1 cellular context compared by ENCODE assay signal in the genomic region with DNA sequence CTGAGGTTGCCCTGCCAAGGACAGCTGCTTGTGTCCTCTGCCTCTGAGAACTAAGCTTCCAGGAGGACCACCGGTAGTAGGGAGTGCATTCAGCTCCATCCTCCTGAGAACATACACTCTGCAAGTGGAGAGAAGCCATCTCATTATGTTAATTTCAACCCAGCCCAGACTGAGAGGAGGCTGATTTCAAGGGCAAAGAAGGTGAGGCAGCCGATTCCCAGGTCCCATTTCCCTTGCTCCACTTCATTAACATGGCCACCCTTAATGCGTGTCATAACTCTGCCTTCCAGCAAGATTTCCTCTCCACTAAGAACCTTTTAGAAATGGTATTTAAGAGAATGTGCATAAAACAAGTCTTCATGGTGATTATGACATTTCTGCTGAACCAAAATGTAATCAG.
TF ChIP-seq lines count a peak whose summit lies in the region.

No MANE protein-coding gene starts in this region.

TF ChIP-seq in endothelial cell of umbilical vein, 7 proteins besides CTCF, POLR2A, EP300 and RAD21:
- TF ChIP-seq JUN (IDR thresholded peaks at IDR 0.05; ENCODE audit: borderline replicate concordance, insufficient read depth, insufficient read length, low read depth) = no peak
- no peak for TF ChIP-seq MYC (IDR thresholded peaks at IDR 0.05; ENCODE audit: low read depth, low read length)
- TF ChIP-seq POLR2AphosphoS5 (IDR thresholded peaks at IDR 0.05; ENCODE audit: insufficient read depth, low read depth, low read length) = no peak
- TF ChIP-seq, protein P1, sequence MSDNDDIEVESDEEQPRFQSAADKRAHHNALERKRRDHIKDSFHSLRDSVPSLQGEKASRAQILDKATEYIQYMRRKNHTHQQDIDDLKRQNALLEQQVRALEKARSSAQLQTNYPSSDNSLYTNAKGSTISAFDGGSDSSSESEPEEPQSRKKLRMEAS (IDR thresholded peaks at IDR 0.05; ENCODE audit: insufficient read depth, insufficient read length) = no peak
- TF ChIP-seq EZH2 (IDR thresholded peaks at IDR 0.05; ENCODE audit: borderline replicate concordance, low read depth, low read length, severe bottlenecking) = no peak
- TF ChIP-seq GATA2 (IDR thresholded peaks at IDR 0.05; ENCODE audit: insufficient read depth, insufficient read length, low read depth, low read length) = no peak
- TF ChIP-seq FOS (IDR thresholded peaks at IDR 0.05; ENCODE audit: borderline replicate concordance, insufficient read depth, low read length) = no peak
